In the genomic region with DNA sequence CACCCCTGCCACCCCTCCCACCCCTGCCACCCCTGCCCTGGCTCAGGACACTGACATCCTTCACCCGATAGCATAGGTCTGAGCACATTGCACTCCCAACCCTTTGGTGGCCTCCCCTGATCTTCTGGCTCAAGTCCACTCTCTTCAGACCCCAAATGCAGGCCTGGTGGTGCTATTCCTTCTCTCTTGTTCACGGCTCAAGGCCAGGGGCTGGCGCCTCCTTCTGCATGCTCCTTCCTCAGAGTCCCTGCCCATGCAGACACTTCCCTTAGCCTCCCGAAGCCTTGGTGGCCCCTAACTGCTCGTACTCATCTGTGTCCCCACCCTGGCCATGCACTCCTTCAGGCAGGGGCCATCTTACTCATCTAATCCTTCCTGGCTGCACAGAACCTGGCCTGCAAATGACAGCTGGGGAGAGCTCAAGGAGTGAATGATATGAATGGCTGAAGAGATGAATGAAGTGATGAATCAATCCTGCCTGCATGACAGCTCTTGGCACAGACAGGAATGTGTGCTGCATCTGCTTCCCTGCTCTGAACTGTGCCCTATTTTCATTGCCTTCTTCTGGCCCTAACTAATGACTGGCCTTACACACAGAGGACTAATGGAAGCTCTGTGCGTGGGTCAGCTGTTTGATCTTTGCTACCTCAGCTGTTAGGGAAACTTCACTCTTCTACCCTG, we compare ENCODE assay signal across 18 cellular contexts.
DNase-seq lines count a peak whose midpoint lies in the region; ATAC-seq, FAIRE-seq and TF ChIP-seq lines count a peak whose summit lies in the region.
"Had no signal": no experiment of that assay in that cellular context is flagged by ENCODE, and none has a peak within 500 bp of the region (broad histone marks: within the 10 kb centered on the region; RNA-seq: fewer than 3 reads in every experiment).

No MANE protein-coding gene starts in this region.

- no peaks in the 10 kb centered on the region for H3K36me3 ChIP-seq in lower lobe of right lung
- H3K36me3 ChIP-seq: left lung had no signal

- DNase-seq in HCEC 1CT, result peak; percentile 15
- DNase-seq in RCC 7860 (ENCODE audit: low spot score), result peak; percentile 55
- peak; percentile 33 for DNase-seq in pulmonary artery endothelial cell (ENCODE audit: low read depth, low spot score)
- DNase-seq in lower lobe of right lung, result no peak
- DNase-seq in DMS153 treated with DMSO at 0.1 percent for 48 hours (lab: John Stamatoyannopoulos, UW; ENCODE audit: unreplicated experiment), result no peak
- no peak for DNase-seq in inferior parietal cortex (ENCODE audit: extremely low spot score)
- DNase-seq: activated CD8-positive, alpha-beta T cell treated with anti-CD3 and anti-CD28 coated beads, Interleukin-2, amount 10 ng/mL, durations not matched to agents 7 days and 5 days; amygdala; DMS79; left lung; NCI-H2171 treated with DMSO at 0.1 percent for 48 hours; right cardiac atrium; stimulated activated CD4-positive, alpha-beta T cell treated with anti-CD3 and anti-CD28 coated beads, Interleukin-4, amount 100 ng/mL, for 24 hours had no signal

- ATAC-seq in esophagus mucosa (peak; percentile 46), lower lobe of right lung (no peak), HG03045 (IDR thresholded peaks at IDR 0.05; ENCODE audit: unreplicated experiment) (no peak)
- ATAC-seq: activated CD8-positive, alpha-beta T cell treated with anti-CD3 and anti-CD28 coated beads, Interleukin-2, amount 10 ng/mL, durations not matched to agents 7 days and 5 days; activated T-helper 17 cell treated with anti-CD3 and anti-CD28 coated beads, Interleukin-2, amount 50 U/mL, for 72 hours; left lung; right cardiac atrium had no signal

- no peak overlapping the region for H3K27ac ChIP-seq in lower lobe of right lung

- H3K4me1 ChIP-seq in lower lobe of right lung, result peaks cover 25% of the 10 kb centered on the region

- FAIRE-seq in RCC 7860 (lab: Jason Lieb, UNC), result peak; percentile 73
- FAIRE-seq: H1 had no signal

- H3K27me3 ChIP-seq in lower lobe of right lung (ENCODE audit: low read depth), result no peaks in the 10 kb centered on the region
- H3K27me3 ChIP-seq: left lung had no signal

- intact Hi-C loops in lower lobe of right lung (cut with DNase I), result no loop called here

- no peaks in the 10 kb centered on the region for H3K9me3 ChIP-seq in lower lobe of right lung
- H3K9me3 ChIP-seq: left lung had no signal

- H3K4me3 ChIP-seq in lower lobe of right lung, result no peak overlapping the region
- H3K4me3 ChIP-seq: coronary artery, left lung had no signal

- no peak for TF ChIP-seq CTCF in lower lobe of right lung (IDR thresholded peaks at IDR 0.05)

Comparison
In these comparisons a context has a peak if more than half of its experiments do, and no peak if none do; other contexts are left out.
1. DNase-seq: peak in HCEC 1CT (single experiment), RCC 7860 (single experiment) and pulmonary artery endothelial cell (single experiment); none in lower lobe of right lung (single experiment), DMS153 treated with DMSO at 0.1 percent for 48 hours (single experiment) and inferior parietal cortex (single experiment).